In genomic region chr19:27635401-27635800, GRCh38 we compare ENCODE assay signal across 22 cellular contexts.
"Had no signal": no experiment of that assay in that cellular context is flagged by ENCODE, and none has a peak within 500 bp of the region (broad histone marks: within the 10 kb centered on the region; RNA-seq: fewer than 3 reads in every experiment).

No MANE protein-coding gene starts in this region.

- H3K36me3 Mint-ChIP-seq: immature natural killer cell had no signal

- ATAC-seq: foreskin keratinocyte, gastroesophageal sphincter, left colon, left lobe of liver, lower lobe of right lung, mucosa of descending colon had no signal

- DNase-seq: dermis blood vessel endothelial cell; dorsolateral prefrontal cortex; effector CD4-positive, alpha-beta T cell; effector memory CD4-positive, alpha-beta T cell; foreskin keratinocyte; heart left ventricle; hypothalamus; immature natural killer cell; islet precursor cell; kidney; kidney glomerular epithelial cell; left colon; left ventricle myocardium inferior; lower lobe of right lung; mesenchymal stem cell; mucosa of descending colon had no signal

- FAIRE-seq: colon, endothelial cell of umbilical vein, frontal cortex, kidney had no signal

- H3K4me1 Mint-ChIP-seq: immature natural killer cell, mesothelial cell of epicardium had no signal

- H3K27ac Mint-ChIP-seq: immature natural killer cell, mesothelial cell of epicardium had no signal

- H3K4me3 Mint-ChIP-seq: immature natural killer cell, mesothelial cell of epicardium had no signal
